16 cellular contexts compared by ENCODE assay signal in the genomic region with DNA sequence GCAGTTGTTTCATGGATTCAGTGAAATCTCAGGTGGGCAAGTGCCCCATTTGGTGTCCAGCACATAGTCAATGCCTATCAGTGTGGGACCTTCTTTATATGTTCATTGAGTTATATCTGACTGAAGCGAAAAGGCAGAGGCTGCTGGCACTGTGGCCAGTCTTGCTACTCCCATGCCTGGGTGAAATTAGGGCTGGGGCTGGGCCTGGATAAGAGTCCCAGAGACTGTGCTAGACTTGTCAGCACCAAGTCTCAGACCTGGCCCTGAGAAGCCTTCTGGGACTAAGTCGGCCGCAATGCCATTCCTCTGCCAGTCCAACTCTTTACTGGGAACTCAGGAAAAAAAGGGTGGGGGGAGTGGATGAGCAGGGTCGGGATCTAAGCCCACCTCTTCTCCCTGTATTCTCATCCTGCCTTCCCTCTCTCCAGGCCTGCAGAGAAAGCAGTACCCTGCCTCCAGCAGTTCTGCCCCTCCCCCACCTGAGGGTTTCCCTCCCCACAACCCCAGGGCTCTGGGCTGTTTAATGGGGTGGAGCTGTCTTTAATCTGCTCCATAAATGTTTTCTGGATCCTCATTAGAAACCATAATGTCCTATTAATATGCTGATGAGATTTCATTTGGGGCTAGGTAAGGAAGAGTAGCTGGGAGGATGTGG.
DNase-seq lines count a peak whose midpoint lies in the region; TF ChIP-seq lines count a peak whose summit lies in the region.
"Had no signal": no experiment of that assay in that cellular context is flagged by ENCODE, and none has a peak within 500 bp of the region (broad histone marks: within the 10 kb centered on the region; RNA-seq: fewer than 3 reads in every experiment).

No MANE protein-coding gene starts in this region.

- H3K4me1 ChIP-seq in NT2/D1 (ENCODE audit: insufficient read depth, insufficient read length) (peaks cover 32% of the 10 kb centered on the region), esophagus muscularis mucosa (no peaks in the 10 kb centered on the region), neuronal stem cell (ENCODE audit: control insufficient read depth in 2 of 2, insufficient read depth in 1 of 2, low read depth in 1 of 2, low read length in 2 of 2) (peaks cover 0 to 23% of the 10 kb centered on the region in 2 donors)

- H3K27ac ChIP-seq in esophagus muscularis mucosa (replicated peaks in 1 of 4): no peak overlapping the region
- no peak overlapping the region for H3K27ac ChIP-seq in neuronal stem cell (replicated peaks; ENCODE audit: low read length)
- H3K27ac ChIP-seq: GM23248 had no signal

- H3K9ac ChIP-seq in NT2/D1 (ENCODE audit: insufficient read length, low read depth) (no peak overlapping the region), neuronal stem cell (ENCODE audit: low read depth, low read length, poor library complexity) (no peak overlapping the region)
- H3K9ac ChIP-seq: GM23248 had no signal

- H3K9me3 ChIP-seq in NT2/D1 (ENCODE audit: insufficient read depth, low read length): no peaks in the 10 kb centered on the region
- H3K9me3 ChIP-seq in esophagus muscularis mucosa: no peaks in the 10 kb centered on the region
- no peaks in the 10 kb centered on the region for H3K9me3 ChIP-seq in neuronal stem cell (replicated peaks in 1 of 2; ENCODE audit: control insufficient read depth in 2 of 2, insufficient read depth in 1 of 2, low read depth in 1 of 2, low read length in 2 of 2)

- H3K4me3 ChIP-seq in H7 (ENCODE audit: insufficient read depth, low read depth, low read length): no peak overlapping the region
- no peak overlapping the region for H3K4me3 ChIP-seq in NT2/D1 (ENCODE audit: insufficient read length, low read depth)
- H3K4me3 ChIP-seq in esophagus muscularis mucosa: no peak overlapping the region
- no peak overlapping the region for H3K4me3 ChIP-seq in neuronal stem cell (ENCODE audit: low read length in 2 of 2)
- H3K4me3 ChIP-seq: GM23248 had no signal

- no peak overlapping the region for H3K14ac ChIP-seq in neuronal stem cell (ENCODE audit: low read length)

- TF ChIP-seq POLR2A in esophagus muscularis mucosa (IDR thresholded peaks at IDR 0.05; ENCODE audit: low read depth): no peak

- DNase-seq in H7 (peak; percentile 31), NT2/D1 (ENCODE audit: low read depth, low spot score) (peak; percentile 22), esophagus muscularis mucosa (ENCODE audit: extremely low spot score) (peak; percentile 31), neuronal stem cell (ENCODE audit: low spot score) (no peak), MV-4-11 (lab: John Stamatoyannopoulos, UW) (no peak), Kasumi-1 (lab: John Stamatoyannopoulos, UW) (no peak)
- DNase-seq in activated T-helper 1 cell treated with anti-CD3 and anti-CD28 coated beads, Interleukin-12 subunit alpha, Interleukin-12 subunit beta, Interleukin-2, Interleukin-4 antibody, amounts not matched to agents 30 ng/mL and 10 ng/mL and 1 ng/mL, durations not matched to agents 14 hours and 24 hours and 36 hours (ENCODE audit: low spot score): no peak
- DNase-seq: ACHN; C1 segment of cervical spinal cord; CD8-positive, alpha-beta memory T cell; DMS53; EL; GM23248; NCI-H187; NCI-H2227 treated with DMSO at 0.1 percent for 48 hours; NCI-H510A treated with DMSO at 0.1 percent for 48 hours had no signal

- H3K4me3 Mint-ChIP-seq in activated T-helper 1 cell treated with anti-CD3 and anti-CD28 coated beads, Interleukin-12 subunit alpha, Interleukin-12 subunit beta, Interleukin-2, Interleukin-4 antibody, amounts not matched to agents 30 ng/mL and 10 ng/mL and 1 ng/mL, durations not matched to agents 14 hours and 24 hours and 36 hours: no peak overlapping the region
- H3K4me3 Mint-ChIP-seq: CD8-positive, alpha-beta memory T cell had no signal

- no peak overlapping the region for H2BK5ac ChIP-seq in neuronal stem cell (ENCODE audit: low read length)

- H3K79me1 ChIP-seq in neuronal stem cell (ENCODE audit: low read depth, low read length): no peaks in the 10 kb centered on the region

- no peak overlapping the region for H2AFZ ChIP-seq in neuronal stem cell (ENCODE audit: low read length)
- H2AFZ ChIP-seq: GM23248 had no signal

- no peak overlapping the region for H4K91ac ChIP-seq in neuronal stem cell (ENCODE audit: low read depth, low read length, poor library complexity)

- H2BK12ac ChIP-seq in neuronal stem cell (ENCODE audit: low read length): no peak overlapping the region

- intact Hi-C loops in esophagus muscularis mucosa (cut with DNase I): no loop called here
- intact Hi-C loops in activated T-helper 1 cell treated with anti-CD3 and anti-CD28 coated beads, Interleukin-12 subunit alpha, Interleukin-12 subunit beta, Interleukin-2, Interleukin-4 antibody, amounts not matched to agents 30 ng/mL and 10 ng/mL and 1 ng/mL, durations not matched to agents 14 hours and 24 hours and 36 hours (cut with micrococcal nuclease): no loop called here

- H3K36me3 ChIP-seq in H7 (replicated peaks; ENCODE audit: control insufficient read depth, insufficient read depth, low read length): no peaks in the 10 kb centered on the region
- no peaks in the 10 kb centered on the region for H3K36me3 ChIP-seq in NT2/D1 (ENCODE audit: insufficient read depth, insufficient read length, low read length)
- no peaks in the 10 kb centered on the region for H3K36me3 ChIP-seq in esophagus muscularis mucosa
- H3K36me3 ChIP-seq in neuronal stem cell (replicated peaks in 1 of 2; ENCODE audit: control insufficient read depth in 2 of 2, insufficient read depth in 2 of 2, low read length in 2 of 2): no peaks in the 10 kb centered on the region

- 91% methylated on average over 2 of the region's 4 CpGs for WGBS in esophagus muscularis mucosa
- WGBS in neuronal stem cell (ENCODE audit: extremely low coverage in 2 of 2, insufficient read length in 2 of 2, insufficient replicate concordance in 1 of 2), 2 donors: no CpG with 5 or more reads among the region's 4 CpGs

- H3K27me3 ChIP-seq in H7 (ENCODE audit: control insufficient read depth, insufficient read depth, low read length): no peaks in the 10 kb centered on the region
- H3K27me3 ChIP-seq in NT2/D1 (ENCODE audit: insufficient read depth, insufficient read length): no peaks in the 10 kb centered on the region
- peaks cover 0 to 6% (median 0%) of the 10 kb centered on the region in 4 donors for H3K27me3 ChIP-seq in esophagus muscularis mucosa
- H3K27me3 ChIP-seq in neuronal stem cell (ENCODE audit: control insufficient read depth in 3 of 3, insufficient read depth in 3 of 3, low read depth in 1 of 3, low read length in 3 of 3): peaks cover 0 to 19% (median 0%) of the 10 kb centered on the region in 3 experiments

- no peak for TF ChIP-seq CTCF in esophagus muscularis mucosa (IDR thresholded peaks at IDR 0.05)

- no peak overlapping the region for H3K27ac Mint-ChIP-seq in activated T-helper 1 cell treated with anti-CD3 and anti-CD28 coated beads, Interleukin-12 subunit alpha, Interleukin-12 subunit beta, Interleukin-2, Interleukin-4 antibody, amounts not matched to agents 30 ng/mL and 10 ng/mL and 1 ng/mL, durations not matched to agents 14 hours and 24 hours and 36 hours
- H3K27ac Mint-ChIP-seq: CD8-positive, alpha-beta memory T cell had no signal

- H3K27me3 Mint-ChIP-seq in activated T-helper 1 cell treated with anti-CD3 and anti-CD28 coated beads, Interleukin-12 subunit alpha, Interleukin-12 subunit beta, Interleukin-2, Interleukin-4 antibody, amounts not matched to agents 30 ng/mL and 10 ng/mL and 1 ng/mL, durations not matched to agents 14 hours and 24 hours and 36 hours (ENCODE audit: insufficient read depth): no peaks in the 10 kb centered on the region

- no peaks in the 10 kb centered on the region for H3K9me3 Mint-ChIP-seq in activated T-helper 1 cell treated with anti-CD3 and anti-CD28 coated beads, Interleukin-12 subunit alpha, Interleukin-12 subunit beta, Interleukin-2, Interleukin-4 antibody, amounts not matched to agents 30 ng/mL and 10 ng/mL and 1 ng/mL, durations not matched to agents 14 hours and 24 hours and 36 hours
- H3K9me3 Mint-ChIP-seq: CD8-positive, alpha-beta memory T cell had no signal

- no peaks in the 10 kb centered on the region for H3K36me3 Mint-ChIP-seq in activated T-helper 1 cell treated with anti-CD3 and anti-CD28 coated beads, Interleukin-12 subunit alpha, Interleukin-12 subunit beta, Interleukin-2, Interleukin-4 antibody, amounts not matched to agents 30 ng/mL and 10 ng/mL and 1 ng/mL, durations not matched to agents 14 hours and 24 hours and 36 hours (ENCODE audit: low read depth)
- H3K36me3 Mint-ChIP-seq: CD8-positive, alpha-beta memory T cell had no signal

- no peak overlapping the region for H4K8ac ChIP-seq in neuronal stem cell (ENCODE audit: low read depth, low read length)

- H3K23ac ChIP-seq in neuronal stem cell (ENCODE audit: low read depth, low read length, poor library complexity): no peak overlapping the region

- no peaks in the 10 kb centered on the region for H3K4me1 Mint-ChIP-seq in activated T-helper 1 cell treated with anti-CD3 and anti-CD28 coated beads, Interleukin-12 subunit alpha, Interleukin-12 subunit beta, Interleukin-2, Interleukin-4 antibody, amounts not matched to agents 30 ng/mL and 10 ng/mL and 1 ng/mL, durations not matched to agents 14 hours and 24 hours and 36 hours (ENCODE audit: low read depth)
- H3K4me1 Mint-ChIP-seq: CD8-positive, alpha-beta memory T cell had no signal

- H2AK5ac ChIP-seq in neuronal stem cell (ENCODE audit: low read depth, low read length): no peak overlapping the region

- no peak overlapping the region for H2BK15ac ChIP-seq in neuronal stem cell (ENCODE audit: low read length)

- no peak overlapping the region for H3K4me2 ChIP-seq in neuronal stem cell (ENCODE audit: insufficient read depth, low read length, poor library complexity, severe bottlenecking)

- peak overlapping the region; percentile 19 for H3K18ac ChIP-seq in neuronal stem cell (ENCODE audit: low read length)

- H2BK120ac ChIP-seq in neuronal stem cell (ENCODE audit: low read depth, low read length): no peak overlapping the region

- no peak overlapping the region for H3K4ac ChIP-seq in neuronal stem cell (ENCODE audit: low read length)

- TF ChIP-seq EP300 in esophagus muscularis mucosa (IDR thresholded peaks at IDR 0.05): no peak

Comparison
In these comparisons a context has a peak if more than half of its experiments do, and no peak if none do; other contexts are left out.
1. DNase-seq: peak in H7 (single experiment), NT2/D1 (single experiment) and esophagus muscularis mucosa (single experiment); none in neuronal stem cell (single experiment), MV-4-11 (single experiment), activated T-helper 1 cell treated with anti-CD3 and anti-CD28 coated beads, Interleukin-12 subunit alpha, Interleukin-12 subunit beta, Interleukin-2, Interleukin-4 antibody, amounts not matched to agents 30 ng/mL and 10 ng/mL and 1 ng/mL, durations not matched to agents 14 hours and 24 hours and 36 hours (single experiment) and Kasumi-1 (0 of 2).